17 cellular contexts compared by ENCODE assay signal in genomic region chr18:48567388-48567787, GRCh38. TPM values are rescaled to one million over a fixed set of nuclear protein-coding genes. Genes with fewer than 3 reads are reported as not detected.
DNase-seq lines count a peak whose midpoint lies in the region; ATAC-seq, FAIRE-seq and TF ChIP-seq lines count a peak whose summit lies in the region.
"Had no signal": no experiment of that assay in that cellular context is flagged by ENCODE, and none has a peak within 500 bp of the region (broad histone marks: within the 10 kb centered on the region; RNA-seq: fewer than 3 reads in every experiment).

No MANE protein-coding gene starts in this region.

- H4K20me1 ChIP-seq in IMR-90 (ENCODE audit: insufficient read depth, low read length) (peaks cover 93% of the 10 kb centered on the region), keratinocyte (ENCODE audit: control insufficient read depth, extremely low read depth, insufficient read depth, low read length) (no peaks in the 10 kb centered on the region)

- H3K36me3 Mint-ChIP-seq in neural crest cell (ENCODE audit: low read depth) = peaks cover 10% of the 10 kb centered on the region
- H3K36me3 Mint-ChIP-seq in activated CD8-positive, alpha-beta T cell treated with anti-CD3 and anti-CD28 coated beads for 36 hours (ENCODE audit: low read depth) = no peaks in the 10 kb centered on the region

- H3K4ac ChIP-seq in IMR-90 (ENCODE audit: low read depth, low read length) = peak overlapping the region; percentile 21

- H2BK20ac ChIP-seq in IMR-90 (ENCODE audit: low read depth, low read length) = no peak overlapping the region

- no peak for TF ChIP-seq RAD21 in A549 (conservative IDR thresholded peaks at IDR 0.05 in 1 of 2, IDR thresholded peaks at IDR 0.05 in 1 of 2)
- TF ChIP-seq RAD21 in IMR-90 (IDR thresholded peaks at IDR 0.05; ENCODE audit: low read length) = no peak

- H4K8ac ChIP-seq in IMR-90 (ENCODE audit: low read depth in 2 of 2, low read length in 2 of 2) = no peak overlapping the region

- no peak overlapping the region for H3K23ac ChIP-seq in IMR-90 (ENCODE audit: low read depth, low read length)

- peaks cover 45% of the 10 kb centered on the region for H3K9me1 ChIP-seq in IMR-90 (ENCODE audit: insufficient read depth, low read length)
- H3K9me1 ChIP-seq in keratinocyte (ENCODE audit: control insufficient read depth, extremely low read depth, insufficient read depth, low read length) = peaks cover 5% of the 10 kb centered on the region

- in situ Hi-C loops in IMR-90 (cut with MboI; ENCODE audit: low sequenced_read_pairs) = no loop called here

- peak overlapping the region in 1 of 2 experiments; percentile 23; a peak in 3 of 6 replicates for H3K27ac ChIP-seq in A549
- H3K27ac ChIP-seq in IMR-90 (ENCODE audit: insufficient read depth, low read length) = no peak overlapping the region
- H3K27ac ChIP-seq in keratinocyte (ENCODE audit: control insufficient read depth, insufficient read depth, low read length) = no peak overlapping the region

- H3K27me3 ChIP-seq in IMR-90 (ENCODE audit: control insufficient read depth, insufficient read depth, low read length) (no peaks in the 10 kb centered on the region), keratinocyte (ENCODE audit: control insufficient read depth, extremely low read depth, insufficient read depth, low read length) (no peaks in the 10 kb centered on the region)

- FAIRE-seq in A549 (lab: Jason Lieb, UNC) (no peak), keratinocyte (lab: Jason Lieb, UNC) (peak; percentile 23)
- FAIRE-seq: GM12892 had no signal

- peaks cover 51% of the 10 kb centered on the region for H3K4me1 Mint-ChIP-seq in neural crest cell
- H3K4me1 Mint-ChIP-seq in activated CD8-positive, alpha-beta T cell treated with anti-CD3 and anti-CD28 coated beads for 36 hours (ENCODE audit: low read depth) = peaks cover 2% of the 10 kb centered on the region
- H3K4me1 Mint-ChIP-seq: B cell had no signal

- no peak overlapping the region for H3K56ac ChIP-seq in IMR-90 (ENCODE audit: extremely low read depth, insufficient read depth, low read length)

- intact Hi-C loops in IMR-90 (cut with micrococcal nuclease) = no loop called here
- intact Hi-C loops in activated CD8-positive, alpha-beta T cell treated with anti-CD3 and anti-CD28 coated beads for 36 hours (cut with micrococcal nuclease) = no loop called here

- no peak overlapping the region for H2AK9ac ChIP-seq in IMR-90 (replicated peaks; ENCODE audit: low read depth, low read length, poor library complexity)

- TF ChIP-seq POLR2A in A549 (IDR thresholded peaks at IDR 0.05; ENCODE audit: low read length) (no peak), IMR-90 (IDR thresholded peaks at IDR 0.05; ENCODE audit: low read depth, low read length) (no peak)

- H3K4me2 ChIP-seq in A549 = no peak overlapping the region
- H3K4me2 ChIP-seq in IMR-90 (ENCODE audit: low read depth, low read length) = no peak overlapping the region
- no peak overlapping the region for H3K4me2 ChIP-seq in keratinocyte (ENCODE audit: control insufficient read depth, extremely low read depth, insufficient read depth, low read depth, low read length)
- H3K4me2 ChIP-seq: GM23338 had no signal

- peak overlapping the region; percentile 21 for H3K27ac Mint-ChIP-seq in neural crest cell (ENCODE audit: unreplicated experiment)
- no peak overlapping the region for H3K27ac Mint-ChIP-seq in activated CD8-positive, alpha-beta T cell treated with anti-CD3 and anti-CD28 coated beads for 36 hours
- H3K27ac Mint-ChIP-seq: B cell; CD4-positive, alpha-beta T cell; H9 had no signal

- peaks cover 33% of the 10 kb centered on the region for H3K4me1 ChIP-seq in A549
- peaks cover 11% of the 10 kb centered on the region for H3K4me1 ChIP-seq in IMR-90 (ENCODE audit: control insufficient read depth, insufficient read depth, low read length)
- peaks cover 21% of the 10 kb centered on the region for H3K4me1 ChIP-seq in keratinocyte (ENCODE audit: control insufficient read depth, extremely low read depth, insufficient read depth, low read length)
- H3K4me1 ChIP-seq: Caco-2 had no signal

- no peak overlapping the region for H3K14ac ChIP-seq in IMR-90 (replicated peaks; ENCODE audit: low read depth, low read length)

- H3K9ac ChIP-seq in IMR-90 (ENCODE audit: low read depth, low read length) = no peak overlapping the region
- H3K9ac ChIP-seq in keratinocyte (ENCODE audit: control insufficient read depth, extremely low read depth, insufficient read depth, low read length) = no peak overlapping the region

- peaks cover 52 to 94% of the 10 kb centered on the region in 2 experiments for H3K79me1 ChIP-seq in IMR-90 (ENCODE audit: low read depth in 1 of 2, low read length in 2 of 2)

- 93% methylated on average over 3 of the region's 3 CpGs for WGBS in A549 (ENCODE audit: missing lambda C conversion rate)
- WGBS in IMR-90 (ENCODE audit: extremely low coverage in 2 of 2, insufficient read length in 1 of 2), 2 experiments = 100% methylated on average over 1 of the region's 3 CpGs; no CpG with 5 or more reads in 1 of the 2 experiments

- H4K91ac ChIP-seq in IMR-90 (ENCODE audit: insufficient read depth, low read depth, low read length) = no peak overlapping the region

- ATAC-seq in A549 (no peak), IMR-90 (ENCODE audit: low read depth) (no peak)
- ATAC-seq in activated CD8-positive, alpha-beta T cell treated with anti-CD3 and anti-CD28 coated beads for 36 hours = no peak
- ATAC-seq: GM23338 had no signal

- peaks cover 67% of the 10 kb centered on the region for H3K79me2 ChIP-seq in keratinocyte (ENCODE audit: control insufficient read depth, insufficient read depth, low read length)

- TF ChIP-seq CTCF in A549 (IDR thresholded peaks at IDR 0.05) = no peak
- no peak for TF ChIP-seq CTCF in IMR-90 (conservative IDR thresholded peaks at IDR 0.05; ENCODE audit: low read depth, low read length)
- no peak for TF ChIP-seq CTCF in keratinocyte (optimal IDR thresholded peaks at IDR 0.05 in 1 of 3, IDR thresholded peaks at IDR 0.05 in 1 of 3, conservative IDR thresholded peaks at IDR 0.05 in 1 of 3; ENCODE audit: extremely low read depth in 1 of 3, insufficient read depth in 2 of 3, low read length in 3 of 3)
- no peak for TF ChIP-seq CTCF in neural crest cell (conservative IDR thresholded peaks at IDR 0.05)
- no peak for TF ChIP-seq CTCF in activated CD8-positive, alpha-beta T cell treated with anti-CD3 and anti-CD28 coated beads for 36 hours (IDR thresholded peaks at IDR 0.05)

- dilution Hi-C loops in IMR-90 (cut with HindIII; ENCODE audit: low sequenced_read_pairs, unreplicated experiment) = no loop called here
- dilution Hi-C loops in keratinocyte (cut with MboI; ENCODE audit: extremely low pct_ligation_motif_present, low sequenced_read_pairs) = no loop called here

- BruUV-seq in IMR-90 (replicated peaks; lab: Mats Ljungman, UMichigan) = no TSS peak

- H3K36me3 ChIP-seq in IMR-90 (ENCODE audit: control insufficient read depth, insufficient read depth, low read length) = no peaks in the 10 kb centered on the region
- H3K36me3 ChIP-seq in keratinocyte (ENCODE audit: control insufficient read depth in 2 of 2, extremely low read depth in 1 of 2, insufficient read depth in 2 of 2, low read length in 2 of 2) = peaks cover 0 to 1% of the 10 kb centered on the region in 2 experiments

- no peak overlapping the region for H2BK15ac ChIP-seq in IMR-90 (ENCODE audit: low read depth, low read length)

- DNase-seq in A549 (ENCODE audit: low read depth in 1 of 2, low spot score in 1 of 2) = no peak
- no peak for DNase-seq in IMR-90
- no peak for DNase-seq in keratinocyte (ENCODE audit: low read depth, low spot score)
- no peak for DNase-seq in neural crest cell (ENCODE audit: low read depth, low spot score)
- DNase-seq in activated CD8-positive, alpha-beta T cell treated with anti-CD3 and anti-CD28 coated beads for 36 hours = no peak
- no peak for DNase-seq in LoVo (ENCODE audit: low spot score)
- no peak for DNase-seq in NCI-H2081 treated with DMSO at 0.1 percent for 48 hours (lab: John Stamatoyannopoulos, UW)
- DNase-seq in NCI-H2029 (lab: John Stamatoyannopoulos, UW) = no peak
- DNase-seq: C1 segment of cervical spinal cord; Caco-2; CD4-positive, alpha-beta T cell; DND-41; GDM1; H9 had no signal

- H2AFZ ChIP-seq in IMR-90 (replicated peaks; ENCODE audit: low read length, poor library complexity) (no peak overlapping the region), keratinocyte (ENCODE audit: control insufficient read depth, low read length) (no peak overlapping the region)
- H2AFZ ChIP-seq: GM23338 had no signal

- H3K9me3 Mint-ChIP-seq in neural crest cell = peaks cover 2% of the 10 kb centered on the region
- H3K9me3 Mint-ChIP-seq in activated CD8-positive, alpha-beta T cell treated with anti-CD3 and anti-CD28 coated beads for 36 hours = peaks cover 2% of the 10 kb centered on the region
- H3K9me3 Mint-ChIP-seq: CD4-positive, alpha-beta T cell had no signal

- no peak overlapping the region for H3K18ac ChIP-seq in IMR-90 (ENCODE audit: low read depth, low read length)

- H4K5ac ChIP-seq in IMR-90 (ENCODE audit: low read depth, low read length) = no peak overlapping the region

- TF ChIP-seq EP300 in A549 (IDR thresholded peaks at IDR 0.05) = no peak

- CTCF ChIA-PET in A549 (lab: Yijun Ruan, JAX) (interaction anchor here (0.6 to 2.3 kb wide), 2 partner anchors 10 to 14 kb away, joined by 3 to 6 read pairs; no protein-coding TSS in a partner anchor), IMR-90 (lab: Yijun Ruan, JAX) (no interaction called here)
- CTCF ChIA-PET in activated CD8-positive, alpha-beta T cell treated with anti-CD3 and anti-CD28 coated beads for 36 hours (lab: Charles Lee) = no interaction called here

- POLR2A ChIA-PET in A549 (lab: Yijun Ruan, JAX) (no interaction called here), IMR-90 (lab: Charles Lee; ENCODE audit: unreplicated experiment) (no interaction called here)
- POLR2A ChIA-PET in activated CD8-positive, alpha-beta T cell treated with anti-CD3 and anti-CD28 coated beads for 36 hours (lab: Charles Lee) = no interaction called here

- no peak overlapping the region for H3K4me3 Mint-ChIP-seq in neural crest cell
- H3K4me3 Mint-ChIP-seq in activated CD8-positive, alpha-beta T cell treated with anti-CD3 and anti-CD28 coated beads for 36 hours = no peak overlapping the region
- H3K4me3 Mint-ChIP-seq: B cell; CD4-positive, alpha-beta T cell; GM23338; H9 had no signal

- H3K27me3 Mint-ChIP-seq in neural crest cell (ENCODE audit: low read depth) = no peaks in the 10 kb centered on the region
- no peaks in the 10 kb centered on the region for H3K27me3 Mint-ChIP-seq in activated CD8-positive, alpha-beta T cell treated with anti-CD3 and anti-CD28 coated beads for 36 hours
- H3K27me3 Mint-ChIP-seq: B cell had no signal

- H2BK120ac ChIP-seq in IMR-90 (ENCODE audit: low read depth, low read length) = no peak overlapping the region

- H3K4me3 ChIP-seq in A549 (no peak overlapping the region), IMR-90 (ENCODE audit: insufficient read depth, low read depth, low read length) (no peak overlapping the region), keratinocyte (ENCODE audit: control insufficient read depth in 2 of 3, extremely low read depth in 1 of 3, insufficient read depth in 2 of 3, low read depth in 1 of 3, low read length in 3 of 3) (no peak overlapping the region)
- H3K4me3 ChIP-seq: GM23338 had no signal

- no peaks in the 10 kb centered on the region for H3K9me3 ChIP-seq in A549
- no peaks in the 10 kb centered on the region for H3K9me3 ChIP-seq in IMR-90 (ENCODE audit: control insufficient read depth, insufficient read depth, low read length)
- H3K9me3 ChIP-seq in keratinocyte (ENCODE audit: control insufficient read depth, low read depth, low read length) = no peaks in the 10 kb centered on the region
- H3K9me3 ChIP-seq: Caco-2 had no signal

- H2BK5ac ChIP-seq in IMR-90 (ENCODE audit: low read depth, low read length, poor library complexity, severe bottlenecking) = no peak overlapping the region

- peak overlapping the region; percentile 67 for H2AK5ac ChIP-seq in IMR-90 (ENCODE audit: low read depth, low read length)

RNA-seq across cellular contexts. Expression of gene CTIF, which starts 28.6 kb away (rescaled TPM):
- 14.6 and 17.0 TPM in 2 replicates for polyA plus RNA-seq in A549 (2011; rRNA removed)
- 12.5 and 15.6 TPM in 2 replicates for polyA plus RNA-seq in A549 (2012; cell fraction: cytosol; rRNA removed)
- 55.4 and 60.4 TPM in 2 replicates for polyA plus RNA-seq in A549 (2012; cell fraction: nucleus; rRNA removed)
- polyA plus RNA-seq in A549 (2017; fragmentation: RNase III; extraction: RNeasy Plus Mini Kit Qiagen cat#74134 plus additional on column Dnase treatment) = 23.0 to 30.0 TPM (median 24.7 TPM) in 3 replicates
- polyA minus RNA-seq in A549 (2011; rRNA and poly(A)+ RNA removed) = 18.0 and 26.5 TPM in 2 replicates
- total RNA-seq in IMR-90 (2012; rRNA removed) = 25.1 and 27.5 TPM in 2 replicates
- 57.0 and 58.4 TPM in 2 replicates for polyA plus RNA-seq in IMR-90 (2012; rRNA removed)
- 28.8 and 51.0 TPM in 2 replicates for polyA plus RNA-seq in IMR-90 (2012; cell fraction: cytosol; rRNA removed)
- polyA plus RNA-seq in IMR-90 (2012; cell fraction: nucleus; rRNA removed; ENCODE audit: low replicate concordance) = 139 and 218 TPM in 2 replicates
- polyA plus RNA-seq in keratinocyte = 13.6 to 21.9 TPM (median 15.0 TPM) in 3 replicates
- polyA plus RNA-seq in keratinocyte (2011; ENCODE audit: low read depth) = 17.5 TPM
- polyA plus RNA-seq in keratinocyte (2011; cell fraction: cytosol; rRNA removed) = 9.1 and 14.6 TPM in 2 replicates
- polyA plus RNA-seq in keratinocyte (2011; cell fraction: nucleus; rRNA removed) = 39.1 and 50.4 TPM in 2 replicates
- polyA plus RNA-seq in keratinocyte (2012; ENCODE audit: low replicate concordance) = 24.1 and 30.8 TPM in 2 replicates
- 32.1 to 53.2 TPM (median 34.4 TPM) in 3 replicates for polyA minus RNA-seq in keratinocyte
- polyA minus RNA-seq in keratinocyte (2011; cell fraction: cytosol; rRNA and poly(A)+ RNA removed) = 20.9 TPM
- polyA minus RNA-seq in keratinocyte (2011; cell fraction: nucleus; rRNA and poly(A)+ RNA removed) = 32.9 and 56.7 TPM in 2 replicates
- 46.7 and 52.6 TPM in 2 replicates for total RNA-seq in neural crest cell
- 1 to 10 TPM; 3.2 to 3.5 TPM for total RNA-seq in activated CD8-positive, alpha-beta T cell treated with anti-CD3 and anti-CD28 coated beads for 36 hours
